Comparison of ENCODE assay signal across 22 cellular contexts in the genomic region with DNA sequence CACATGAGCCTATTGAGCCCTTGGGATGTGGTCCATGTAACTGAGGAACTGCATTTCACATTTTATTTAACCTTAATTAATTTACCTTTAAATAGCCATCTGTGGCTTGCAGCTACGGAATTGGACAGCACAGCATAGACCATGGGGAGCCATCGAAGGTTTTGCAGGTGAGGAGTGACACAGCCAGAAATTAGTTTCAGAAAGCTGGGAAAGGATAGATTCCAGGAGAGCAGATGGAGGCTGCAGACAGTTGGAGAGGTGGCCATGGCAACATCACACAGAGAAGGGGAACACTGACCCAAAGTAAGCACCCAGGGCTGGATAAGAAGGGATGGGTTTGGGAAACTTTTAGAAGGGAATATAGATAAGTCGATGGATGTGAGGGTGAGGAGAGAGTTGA.
"Had no signal": no experiment of that assay in that cellular context is flagged by ENCODE, and none has a peak within 500 bp of the region (broad histone marks: within the 10 kb centered on the region; RNA-seq: fewer than 3 reads in every experiment).

No MANE protein-coding gene starts in this region.

- ATAC-seq: HepG2 had no signal

- H3K27me3 ChIP-seq: MG63 had no signal

- H3K36me3 ChIP-seq: MG63, SJSA1 had no signal

- H3K9me3 ChIP-seq: MG63, SJSA1 had no signal

- DNase-seq: IMR-90, Karpas-422, KG1, MG63, NCI-H1092, NCI-H1105 treated with DMSO at 0.1 percent for 48 hours, NCI-H1417 treated with DMSO at 0.1 percent for 48 hours, NCI-H146, NCI-H1694 treated with DMSO at 0.1 percent for 48 hours, NCI-H1930, NCI-H2081, NCI-H2107, NCI-H2227 treated with DMSO at 0.1 percent for 48 hours, NCI-H524 treated with DMSO at 0.1 percent for 48 hours, NCI-H69, NCI-H774, Right ventricle myocardium superior, RPMI8226, SIG-M5 had no signal

- H3K4me1 ChIP-seq: SJSA1 had no signal

- H3K27ac ChIP-seq: SJSA1, SK-N-MC had no signal

- H3K4me3 ChIP-seq: MG63, SJSA1, SK-N-MC had no signal
